Comparison of ENCODE assay signal across 11 cellular contexts in genomic region chr7:112995091-112995824, GRCh38.
DNase-seq lines count a peak whose midpoint lies in the region; FAIRE-seq and TF ChIP-seq lines count a peak whose summit lies in the region.
"Had no signal": no experiment of that assay in that cellular context is flagged by ENCODE, and none has a peak within 500 bp of the region (broad histone marks: within the 10 kb centered on the region; RNA-seq: fewer than 3 reads in every experiment).

No MANE protein-coding gene starts in this region.

- no peaks in the 10 kb centered on the region for H3K9me3 ChIP-seq in SJSA1 (replicated peaks)
- no peaks in the 10 kb centered on the region for H3K9me3 ChIP-seq in fibroblast of lung (ENCODE audit: control insufficient read depth, insufficient read depth, low read depth, low read length)
- H3K9me3 ChIP-seq: right lobe of liver, upper lobe of left lung had no signal

- TF ChIP-seq CTCF in fibroblast of lung (conservative IDR thresholded peaks at IDR 0.05 in 1 of 2, IDR thresholded peaks at IDR 0.05 in 1 of 2; ENCODE audit: low read depth in 1 of 2, low read length in 2 of 2) (no peak), nephron progenitor cell (IDR thresholded peaks at IDR 0.05) (no peak)

- H3K36me3 Mint-ChIP-seq in nephron progenitor cell (ENCODE audit: low read depth): no peaks in the 10 kb centered on the region

- H3K9me3 Mint-ChIP-seq in nephron progenitor cell: no peaks in the 10 kb centered on the region

- H3K36me3 ChIP-seq in SJSA1 (no peaks in the 10 kb centered on the region), fibroblast of lung (ENCODE audit: control insufficient read depth, insufficient read depth, low read length) (no peaks in the 10 kb centered on the region)
- H3K36me3 ChIP-seq: right lobe of liver, upper lobe of left lung had no signal

- no peaks in the 10 kb centered on the region for H3K4me1 Mint-ChIP-seq in nephron progenitor cell
- H3K4me1 Mint-ChIP-seq: activated CD4-positive, alpha-beta T cell treated with anti-CD3 and anti-CD28 coated beads for 36 hours had no signal

- peak; percentile 93 for DNase-seq in EH (ENCODE audit: low read depth)
- peak; percentile 65 to 74 for DNase-seq in SJSA1 (ENCODE audit: low read depth in 1 of 2, low spot score in 2 of 2)
- DNase-seq in fibroblast of lung (ENCODE audit: low read depth in 2 of 2): peak; percentile 33 to 92
- DNase-seq in myocyte (ENCODE audit: low read depth): peak; percentile 98
- no peak for DNase-seq in D341Med (ENCODE audit: low spot score)
- DNase-seq in activated CD8-positive, alpha-beta memory T cell treated with anti-CD3 and anti-CD28 coated beads, Interleukin-2, amount 50 U/mL, for 48 hours: no peak
- no peak for DNase-seq in GM12891 (ENCODE audit: insufficient read length, low spot score)
- no peak for DNase-seq in nephron progenitor cell
- DNase-seq: activated CD4-positive, alpha-beta T cell treated with anti-CD3 and anti-CD28 coated beads for 36 hours; right lobe of liver; upper lobe of left lung had no signal

- no peaks in the 10 kb centered on the region for H4K20me1 ChIP-seq in fibroblast of lung (ENCODE audit: control insufficient read depth, extremely low read depth, insufficient read depth, low read length)

- no peak for TF ChIP-seq POLR2A in GM12891 (IDR thresholded peaks at IDR 0.05; ENCODE audit: low read depth, low read length)

- H3K27me3 Mint-ChIP-seq in nephron progenitor cell (ENCODE audit: low read depth, poor library complexity): no peaks in the 10 kb centered on the region

- H3K27me3 ChIP-seq in SJSA1 (replicated peaks) (no peaks in the 10 kb centered on the region), fibroblast of lung (ENCODE audit: control insufficient read depth, insufficient read depth, low read length) (no peaks in the 10 kb centered on the region)
- H3K27me3 ChIP-seq: right lobe of liver, upper lobe of left lung had no signal

- H3K4me1 ChIP-seq in SJSA1 (replicated peaks): peaks cover 38% of the 10 kb centered on the region
- peaks cover 3% of the 10 kb centered on the region for H3K4me1 ChIP-seq in fibroblast of lung (ENCODE audit: control insufficient read depth, extremely low read depth, insufficient read depth, low read length)
- H3K4me1 ChIP-seq: right lobe of liver, upper lobe of left lung had no signal

- no peak overlapping the region for H3K27ac Mint-ChIP-seq in nephron progenitor cell
- H3K27ac Mint-ChIP-seq: activated CD4-positive, alpha-beta T cell treated with anti-CD3 and anti-CD28 coated beads for 36 hours had no signal

- peak overlapping the region; percentile 54 for H2AFZ ChIP-seq in fibroblast of lung (ENCODE audit: low read length)

- H3K4me2 ChIP-seq in fibroblast of lung (ENCODE audit: extremely low read depth, insufficient read depth, low read length): peak overlapping the region; percentile 32

- peak overlapping the region; percentile 24 for H3K4me3 ChIP-seq in SJSA1
- no peak overlapping the region for H3K4me3 ChIP-seq in fibroblast of lung (replicated peaks in 1 of 4; ENCODE audit: control extremely low read depth in 1 of 4, insufficient read depth in 1 of 4, low read depth in 3 of 4, low read length in 4 of 4)
- H3K4me3 ChIP-seq: right lobe of liver, upper lobe of left lung had no signal

- H3K27ac ChIP-seq in SJSA1: peak overlapping the region; percentile 89
- no peak overlapping the region for H3K27ac ChIP-seq in fibroblast of lung (ENCODE audit: insufficient read depth, low read length)
- H3K27ac ChIP-seq: right lobe of liver, upper lobe of left lung had no signal

- no peaks in the 10 kb centered on the region for H3K79me2 ChIP-seq in fibroblast of lung (ENCODE audit: control insufficient read depth, insufficient read depth, low read length)

- no peak overlapping the region for H3K4me3 Mint-ChIP-seq in nephron progenitor cell
- H3K4me3 Mint-ChIP-seq: activated CD4-positive, alpha-beta T cell treated with anti-CD3 and anti-CD28 coated beads for 36 hours had no signal

- no peak overlapping the region for H3K9ac ChIP-seq in fibroblast of lung (ENCODE audit: insufficient read depth, low read length)

- no peak for FAIRE-seq in GM12891 (lab: Jason Lieb, UNC)

TF ChIP-seq in GM12891, 5 proteins besides CTCF, POLR2A, EP300 and RAD21:
- TF ChIP-seq POLR2AphosphoS5 (IDR thresholded peaks at IDR 0.05; ENCODE audit: low read depth, low read length) (no peak), POU2F2 (IDR thresholded peaks at IDR 0.05; ENCODE audit: low read depth, low read length) (no peak), SPI1 (IDR thresholded peaks at IDR 0.05; ENCODE audit: low read depth, low read length) (no peak), TAF1 (IDR thresholded peaks at IDR 0.05; ENCODE audit: low read depth, low read length) (no peak), PAX5 (IDR thresholded peaks at IDR 0.05; ENCODE audit: insufficient read depth, low read length, severe bottlenecking) (no peak)

Comparison
In these comparisons a context has a peak if more than half of its experiments do, and no peak if none do; other contexts are left out.
1. DNase-seq: peak in EH (single experiment), SJSA1 (2 of 2), fibroblast of lung (2 of 2) and myocyte (single experiment); none in D341Med (single experiment), activated CD8-positive, alpha-beta memory T cell treated with anti-CD3 and anti-CD28 coated beads, Interleukin-2, amount 50 U/mL, for 48 hours (single experiment), GM12891 (single experiment) and nephron progenitor cell (single experiment).